In genomic region chr20:32325706-32326506, GRCh38 we compare ENCODE assay signal across 9 cellular contexts. TPM values are rescaled to one million over a fixed set of nuclear protein-coding genes. Genes with fewer than 3 reads are reported as not detected.
DNase-seq lines count a peak whose midpoint lies in the region; ATAC-seq, FAIRE-seq and TF ChIP-seq lines count a peak whose summit lies in the region.
"Had no signal": no experiment of that assay in that cellular context is flagged by ENCODE, and none has a peak within 500 bp of the region (broad histone marks: within the 10 kb centered on the region; RNA-seq: fewer than 3 reads in every experiment).

No MANE protein-coding gene starts in this region.

- H3K79me1 ChIP-seq in mesenchymal stem cell (replicated peaks; ENCODE audit: low read length, poor library complexity, severe bottlenecking) = peaks cover 13% of the 10 kb centered on the region

- H2BK15ac ChIP-seq in mesenchymal stem cell (ENCODE audit: low read depth, poor library complexity, severe bottlenecking) = no peak overlapping the region

- TF ChIP-seq RAD21 in K562 (CRISPR knock-in tag; conservative IDR thresholded peaks at IDR 0.05 in 1 of 2, IDR thresholded peaks at IDR 0.05 in 1 of 2) = no peak

- H3K4ac ChIP-seq in mesenchymal stem cell (ENCODE audit: low read depth in 1 of 2, low read length in 2 of 2) = no peak overlapping the region

- H3K27me3 ChIP-seq in K562 (ENCODE audit: control insufficient read depth in 2 of 2, insufficient read depth in 2 of 2, low read length in 2 of 2) (no peaks in the 10 kb centered on the region), mesenchymal stem cell (ENCODE audit: control insufficient read depth in 1 of 2, insufficient read depth in 1 of 2, low read length in 2 of 2) (no peaks in the 10 kb centered on the region)

- H3K9me3 ChIP-seq in K562 (replicated peaks; ENCODE audit: control insufficient read depth, insufficient read depth, low read depth, low read length) (no peaks in the 10 kb centered on the region), mesenchymal stem cell (ENCODE audit: control insufficient read depth, low read length) (no peaks in the 10 kb centered on the region)

- DNase-seq in Daoy (ENCODE audit: low read depth) (peak; percentile 83), NCI-H2029 (lab: John Stamatoyannopoulos, UW) (peak; percentile 97), K562 (ENCODE audit: extremely low read depth in 1 of 4, low spot score in 3 of 4) (peak in 1 of 4 experiments; percentile 58), mesenchymal stem cell (peak; percentile 86), cerebellar nuclear complex (lab: John Stamatoyannopoulos, UW) (no peak)
- no peak for DNase-seq in stimulated activated naive CD8-positive, alpha-beta T cell treated with anti-CD3 and anti-CD28 coated beads, Interleukin-15, Interleukin-2, amounts not matched to agents 100 U/mL and 50 U/mL, for 24 hours
- no peak for DNase-seq in stimulated activated CD4-positive, alpha-beta T cell treated with anti-CD3 and anti-CD28 coated beads, Interleukin-4, amount 100 ng/mL, for 1 hour
- DNase-seq: left ventricle myocardium superior had no signal

- H3K23ac ChIP-seq in mesenchymal stem cell (ENCODE audit: low read length in 2 of 2) = no peak overlapping the region

- WGBS in K562 (ENCODE audit: insufficient coverage, low coverage, missing lambda C conversion rate) = 27% methylated on average over 6 of the region's 6 CpGs
- 50% methylated on average over 6 of the region's 6 CpGs for WGBS in mesenchymal stem cell

- peak overlapping the region; percentile 24 for H2AK5ac ChIP-seq in mesenchymal stem cell (ENCODE audit: low read length, severe bottlenecking)

- POLR2A ChIA-PET in K562 (lab: Yijun Ruan, JAX) = interaction anchor here (0.7 to 0.8 kb wide), 2 partner anchors 22 to 389 kb away, joined by 3 to 5 read pairs; no protein-coding TSS in a partner anchor

- TF ChIP-seq POLR2A in K562 (conservative IDR thresholded peaks at IDR 0.05) = no peak

- H3K79me2 ChIP-seq in K562 (ENCODE audit: control insufficient read depth, insufficient read depth, low read length) = no peaks in the 10 kb centered on the region

- TF ChIP-seq EP300 in K562 (IDR thresholded peaks at IDR 0.05; ENCODE audit: low read length) = peak; percentile 21; the same call in 1 of the 2 replicates

- H3K4me1 ChIP-seq in K562 (replicated peaks in 1 of 2; ENCODE audit: control insufficient read depth in 2 of 2, insufficient read depth in 2 of 2, low read length in 2 of 2) (peaks cover 11 to 21% of the 10 kb centered on the region in 2 experiments), mesenchymal stem cell (ENCODE audit: control insufficient read depth, insufficient read depth, low read depth, low read length) (peaks cover 10% of the 10 kb centered on the region)

- H2AFZ ChIP-seq in K562 (ENCODE audit: low read depth, low read length) (peak overlapping the region; percentile 18; the same call in 1 of the 2 replicates), mesenchymal stem cell (ENCODE audit: low read depth, low read length) (no peak overlapping the region)

- H4K8ac ChIP-seq in mesenchymal stem cell (ENCODE audit: low read length) = no peak overlapping the region

- BruUV-seq in K562 (replicated peaks; lab: Mats Ljungman, UMichigan) = no TSS peak

- H2BK5ac ChIP-seq in mesenchymal stem cell (ENCODE audit: low read depth, low read length, poor library complexity, severe bottlenecking) = peak overlapping the region; percentile 24

- H4K91ac ChIP-seq in mesenchymal stem cell (ENCODE audit: low read length) = no peak overlapping the region

- peak overlapping the region in 1 of 2 experiments; percentile 12 for H3K18ac ChIP-seq in mesenchymal stem cell (ENCODE audit: low read depth in 1 of 2, low read length in 2 of 2)

- H3K9ac ChIP-seq in K562 (ENCODE audit: insufficient read depth in 1 of 2, low read depth in 2 of 2, low read length in 2 of 2) = 0 out of 4 replicates have a peak overlapping the region, but pooled peaks of 1 of the 2 experiments have one; percentile 28
- H3K9ac ChIP-seq in mesenchymal stem cell (ENCODE audit: low read length) = no peak overlapping the region

- H3K9me1 ChIP-seq in K562 (ENCODE audit: control insufficient read depth, insufficient read depth, low read length) = no peaks in the 10 kb centered on the region

- H3K27ac ChIP-seq in K562 (ENCODE audit: extremely low read depth, low read depth, low read length) = peak overlapping the region; percentile 55
- H3K27ac ChIP-seq in mesenchymal stem cell (ENCODE audit: low read length, poor library complexity, severe bottlenecking) = peak overlapping the region; percentile 74

- in situ Hi-C loops in K562 (cut with MboI) = no loop called here

- H3K14ac ChIP-seq in mesenchymal stem cell (ENCODE audit: low read length in 2 of 2) = no peak overlapping the region

- peak; percentile 88 for ATAC-seq in K562
- no peak for ATAC-seq in HG03045 (IDR thresholded peaks at IDR 0.05; ENCODE audit: unreplicated experiment)
- no peak for ATAC-seq in stimulated activated naive CD8-positive, alpha-beta T cell treated with anti-CD3 and anti-CD28 coated beads, Interleukin-15, Interleukin-2, amounts not matched to agents 100 U/mL and 50 U/mL, for 24 hours
- ATAC-seq: left ventricle myocardium superior had no signal

- intact Hi-C loops in K562 (cut with micrococcal nuclease) = no loop called here

- CTCF ChIA-PET in K562 (lab: Yijun Ruan, JAX; ENCODE audit: low intra/inter-chr PET ratio) = no interaction called here

- H3K4me2 ChIP-seq in K562 (ENCODE audit: insufficient read depth, low read length) (peak overlapping the region; percentile 1; the same call in 1 of the 2 replicates), mesenchymal stem cell (ENCODE audit: low read length, poor library complexity, severe bottlenecking) (no peak overlapping the region)

- FAIRE-seq in K562 (lab: Jason Lieb, UNC) = peak; percentile 52

- H3K36me3 ChIP-seq in K562 (ENCODE audit: control insufficient read depth, insufficient read depth, low read length) (peaks cover 8% of the 10 kb centered on the region; the same call in 2 of the 3 replicates), mesenchymal stem cell (ENCODE audit: control insufficient read depth in 1 of 2, insufficient read depth in 2 of 2, low read depth in 1 of 2, low read length in 2 of 2) (peaks cover 6 to 42% of the 10 kb centered on the region in 2 experiments)

- H3K4me3 ChIP-seq in K562 = no peak overlapping the region
- no peak overlapping the region for H3K4me3 ChIP-seq in mesenchymal stem cell (ENCODE audit: insufficient read depth in 1 of 2, low read depth in 1 of 2, low read length in 2 of 2)

- H4K20me1 ChIP-seq in K562 (replicated peaks; ENCODE audit: control insufficient read depth, insufficient read depth, low read length) = no peaks in the 10 kb centered on the region

- peak overlapping the region in 1 of 2 experiments; percentile 82 for H2BK12ac ChIP-seq in mesenchymal stem cell (ENCODE audit: low read length in 2 of 2)

- no peak overlapping the region for H2BK120ac ChIP-seq in mesenchymal stem cell (ENCODE audit: low read depth, low read length)

- TF ChIP-seq CTCF in K562 (IDR thresholded peaks at IDR 0.05 in 2 of 3, conservative IDR thresholded peaks at IDR 0.05 in 1 of 3; ENCODE audit: insufficient read depth in 2 of 3, low read depth in 1 of 3, low read length in 3 of 3) = no peak

TF ChIP-seq in K562, 482 proteins besides CTCF, POLR2A, EP300 and RAD21 (continues in another document):
- TF ChIP-seq ZBTB8A (IDR thresholded peaks at IDR 0.05; ENCODE audit: partially characterized antibody) (no peak), ZNF212 (CRISPR knock-in tag; IDR thresholded peaks at IDR 0.05) (no peak)

RNA-seq across cellular contexts. Expression of gene ASXL1, which starts 32.2 kb away (rescaled TPM):
- total RNA-seq in Daoy (2014; rRNA removed; shearing (Covaris generic)) = 26.1 and 39.9 TPM in 2 replicates
- 293 and 377 TPM in 2 replicates for total RNA-seq in K562 (2011; cell fraction: chromatin; rRNA removed; ENCODE audit: low replicate concordance)
- 176 and 183 TPM in 2 replicates for total RNA-seq in K562 (2011; cell fraction: nucleolus; rRNA removed)
- 261 and 321 TPM in 2 replicates for total RNA-seq in K562 (2011; cell fraction: nucleoplasm; rRNA removed)
- total RNA-seq in K562 (2014; rRNA removed) (20.5 and 25.7 TPM in 2 replicates), K562 (2014; rRNA removed; fragmentation: Illumina TruSeq; extraction: Trizol) (32.3 and 36.0 TPM in 2 replicates), K562 (2015; rRNA removed; fragmentation: Illumina TruSeq; extraction: Trizol) (25.7 and 27.7 TPM in 2 replicates), K562 (2021) (63.5 and 65.3 TPM in 2 replicates)
- polyA plus RNA-seq in K562 (2011; rRNA removed) (48.7 and 56.4 TPM in 2 replicates), K562 (2014; fragmentation: Illumina TruSeq; extraction: Trizol) (45.1 and 48.7 TPM in 2 replicates), K562 (2014; fragmentation: Nextera tagmentation; extraction: Ambion mirVana) (1 to 10 TPM; 6.5 to 8.4 TPM), K562 (2014; rRNA removed) (38.6 and 44.3 TPM in 2 replicates)
- 23.8 and 39.3 TPM in 2 replicates for polyA plus RNA-seq in K562 (2011; cell fraction: cytosol; rRNA removed)
- polyA plus RNA-seq in K562 (2011; cell fraction: nucleus; rRNA removed) = 222 and 235 TPM in 2 replicates
- polyA plus RNA-seq in K562 (2012) = 39.0 and 51.7 TPM in 2 replicates
- polyA minus RNA-seq in K562 (2011; rRNA and poly(A)+ RNA removed) = 65.7 and 67.5 TPM in 2 replicates
- polyA minus RNA-seq in K562 (2011; cell fraction: cytosol; rRNA and poly(A)+ RNA removed) = 23.8 and 28.4 TPM in 2 replicates
- polyA minus RNA-seq in K562 (2011; cell fraction: nucleus; rRNA and poly(A)+ RNA removed) = 55.1 and 86.6 TPM in 2 replicates
- polyA plus RNA-seq in mesenchymal stem cell (2013, experiment 1 of 2) = 35.5 TPM
- polyA plus RNA-seq in mesenchymal stem cell (2013, experiment 2 of 2) = 32.6 TPM

RNA-seq across cellular contexts. Expression of gene KIF3B, which starts 48.5 kb away (rescaled TPM):
- 13.8 and 13.9 TPM in 2 replicates for total RNA-seq in Daoy (2014; rRNA removed; shearing (Covaris generic))
- 9.0 and 15.2 TPM in 2 replicates for total RNA-seq in K562 (2011; cell fraction: chromatin; rRNA removed; ENCODE audit: low replicate concordance)
- total RNA-seq in K562 (2011; cell fraction: nucleolus; rRNA removed) = 5.3 and 5.7 TPM in 2 replicates
- 7.2 and 7.9 TPM in 2 replicates for total RNA-seq in K562 (2011; cell fraction: nucleoplasm; rRNA removed)
- total RNA-seq in K562 (2014; rRNA removed) (6.3 and 7.8 TPM in 2 replicates), K562 (2014; rRNA removed; fragmentation: Illumina TruSeq; extraction: Trizol) (9.6 and 11.5 TPM in 2 replicates), K562 (2015; rRNA removed; fragmentation: Illumina TruSeq; extraction: Trizol) (8.4 and 8.6 TPM in 2 replicates), K562 (2021) (9.1 and 9.8 TPM in 2 replicates)
- polyA plus RNA-seq in K562 (2011; rRNA removed) (6.8 and 12.3 TPM in 2 replicates), K562 (2014; fragmentation: Illumina TruSeq; extraction: Trizol) (11.5 and 11.7 TPM in 2 replicates), K562 (2014; fragmentation: Nextera tagmentation; extraction: Ambion mirVana) (1 to 10 TPM; 2.9 to 3.6 TPM), K562 (2014; rRNA removed) (7.2 and 7.7 TPM in 2 replicates)
- polyA plus RNA-seq in K562 (2011; cell fraction: cytosol; rRNA removed) = 6.0 and 7.9 TPM in 2 replicates
- 3.2 and 4.4 TPM in 2 replicates for polyA plus RNA-seq in K562 (2011; cell fraction: nucleus; rRNA removed)
- 8.6 and 10.3 TPM in 2 replicates for polyA plus RNA-seq in K562 (2012)
- polyA minus RNA-seq in K562 (2011; rRNA and poly(A)+ RNA removed) = 12.5 and 18.6 TPM in 2 replicates
- polyA minus RNA-seq in K562 (2011; cell fraction: cytosol; rRNA and poly(A)+ RNA removed) = 5.3 and 7.4 TPM in 2 replicates
- polyA minus RNA-seq in K562 (2011; cell fraction: nucleus; rRNA and poly(A)+ RNA removed) = 2.0 and 3.4 TPM in 2 replicates
- 34.9 TPM for polyA plus RNA-seq in mesenchymal stem cell (2013, experiment 1 of 2)
- 34.4 TPM for polyA plus RNA-seq in mesenchymal stem cell (2013, experiment 2 of 2)

Comparison
In these comparisons a context has a peak if more than half of its experiments do, and no peak if none do; other contexts are left out.
1. DNase-seq: peak in Daoy (single experiment), NCI-H2029 (single experiment) and mesenchymal stem cell (single experiment); none in cerebellar nuclear complex (0 of 2), stimulated activated naive CD8-positive, alpha-beta T cell treated with anti-CD3 and anti-CD28 coated beads, Interleukin-15, Interleukin-2, amounts not matched to agents 100 U/mL and 50 U/mL, for 24 hours (single experiment) and stimulated activated CD4-positive, alpha-beta T cell treated with anti-CD3 and anti-CD28 coated beads, Interleukin-4, amount 100 ng/mL, for 1 hour (single experiment).